ENCODE assay signal across 10 cellular contexts in genomic region chr21:25501996-25502665, GRCh38.
DNase-seq lines count a peak whose midpoint lies in the region; ATAC-seq, FAIRE-seq and TF ChIP-seq lines count a peak whose summit lies in the region.
"Had no signal": no experiment of that assay in that cellular context is flagged by ENCODE, and none has a peak within 500 bp of the region (broad histone marks: within the 10 kb centered on the region; RNA-seq: fewer than 3 reads in every experiment).

No MANE protein-coding gene starts in this region.

- H3K9me3 Mint-ChIP-seq in activated CD8-positive, alpha-beta memory T cell treated with anti-CD3 and anti-CD28 coated beads, Interleukin-2, amount 10 ng/mL, durations not matched to agents 7 days and 5 days (ENCODE audit: low read depth), result peaks cover 13% of the 10 kb centered on the region

- no peak for TF ChIP-seq CTCF in ovary (IDR thresholded peaks at IDR 0.05)

- no peak for FAIRE-seq in HTR-8/SVneo (lab: Jason Lieb, UNC)
- FAIRE-seq: K562 had no signal

- no peaks in the 10 kb centered on the region for H3K4me1 ChIP-seq in ovary (ENCODE audit: insufficient read depth)
- H3K4me1 ChIP-seq: parathyroid adenoma had no signal

- H3K36me3 ChIP-seq in ovary, result no peaks in the 10 kb centered on the region

- 30 to 50% (median 46%) methylated on average over 1 of the region's 1 CpG for WGBS in ovary, 3 donors

- no peak overlapping the region for H3K4me3 Mint-ChIP-seq in activated CD8-positive, alpha-beta memory T cell treated with anti-CD3 and anti-CD28 coated beads, Interleukin-2, amount 10 ng/mL, durations not matched to agents 7 days and 5 days

- peaks cover 36% of the 10 kb centered on the region for H3K36me3 Mint-ChIP-seq in activated CD8-positive, alpha-beta memory T cell treated with anti-CD3 and anti-CD28 coated beads, Interleukin-2, amount 10 ng/mL, durations not matched to agents 7 days and 5 days

- no peak overlapping the region for H3K27ac ChIP-seq in ovary
- H3K27ac ChIP-seq: parathyroid adenoma had no signal

- no peak for TF ChIP-seq POLR2A in ovary (IDR thresholded peaks at IDR 0.05)

- H3K27me3 Mint-ChIP-seq in activated CD8-positive, alpha-beta memory T cell treated with anti-CD3 and anti-CD28 coated beads, Interleukin-2, amount 10 ng/mL, durations not matched to agents 7 days and 5 days, result no peaks in the 10 kb centered on the region

- peak; percentile 55 for DNase-seq in activated CD8-positive, alpha-beta memory T cell treated with anti-CD3 and anti-CD28 coated beads, Interleukin-2, amount 10 ng/mL, durations not matched to agents 7 days and 5 days
- peak; percentile 55 to 65 (median 55) for DNase-seq in stimulated activated CD4-positive, alpha-beta T cell treated with anti-CD3 and anti-CD28 coated beads, TNF-alpha, amount 100 ng/mL, for 48 hours (ENCODE audit: low read depth in 3 of 3)
- no peak for DNase-seq in HTR-8/SVneo (ENCODE audit: insufficient read length, low spot score)
- DNase-seq in DMS79 (lab: John Stamatoyannopoulos, UW), result no peak
- DNase-seq in hepatic stellate cell (ENCODE audit: low spot score), result no peak
- no peak for DNase-seq in ovary

- intact Hi-C loops in ovary (cut with DNase I), result no loop called here

- H3K4me1 Mint-ChIP-seq in activated CD8-positive, alpha-beta memory T cell treated with anti-CD3 and anti-CD28 coated beads, Interleukin-2, amount 10 ng/mL, durations not matched to agents 7 days and 5 days, result peaks cover 27% of the 10 kb centered on the region

- no peak for TF ChIP-seq EP300 in ovary (IDR thresholded peaks at IDR 0.05)

- CTCF ChIA-PET in activated CD8-positive, alpha-beta memory T cell treated with anti-CD3 and anti-CD28 coated beads, Interleukin-2, amount 10 ng/mL, durations not matched to agents 7 days and 5 days (lab: Charles Lee), result no interaction called here

- peak; percentile 53 for ATAC-seq in GM19397 (IDR thresholded peaks at IDR 0.05; ENCODE audit: unreplicated experiment)
- peak; percentile 51 for ATAC-seq in HG03135 (IDR thresholded peaks at IDR 0.05; ENCODE audit: unreplicated experiment)
- peak; percentile 71 for ATAC-seq in activated CD8-positive, alpha-beta memory T cell treated with anti-CD3 and anti-CD28 coated beads, Interleukin-2, amount 10 ng/mL, durations not matched to agents 7 days and 5 days
- ATAC-seq: K562 had no signal

- H3K27ac Mint-ChIP-seq in activated CD8-positive, alpha-beta memory T cell treated with anti-CD3 and anti-CD28 coated beads, Interleukin-2, amount 10 ng/mL, durations not matched to agents 7 days and 5 days, result peak overlapping the region; percentile 76

- no peaks in the 10 kb centered on the region for H3K9me3 ChIP-seq in ovary

- no peaks in the 10 kb centered on the region for H3K27me3 ChIP-seq in ovary

- no peak overlapping the region for H3K4me3 ChIP-seq in ovary
- H3K4me3 ChIP-seq: K562 had no signal

Comparison
In these comparisons a context has a peak if more than half of its experiments do, and no peak if none do; other contexts are left out.
1. DNase-seq: peak in activated CD8-positive, alpha-beta memory T cell treated with anti-CD3 and anti-CD28 coated beads, Interleukin-2, amount 10 ng/mL, durations not matched to agents 7 days and 5 days (single experiment) and stimulated activated CD4-positive, alpha-beta T cell treated with anti-CD3 and anti-CD28 coated beads, TNF-alpha, amount 100 ng/mL, for 48 hours (3 of 3); none in HTR-8/SVneo (single experiment), DMS79 (single experiment), hepatic stellate cell (single experiment) and ovary (0 of 5).
2. Peak in every context shown above with its lines, with median percentiles within 50 percentile points of each other: ATAC-seq.